Comparison of ENCODE assay signal across 25 cellular contexts in genomic region chr16:75532791-75533190, GRCh38. TPM values are rescaled to one million over a fixed set of nuclear protein-coding genes. Genes with fewer than 3 reads are reported as not detected.
DNase-seq lines count a peak whose midpoint lies in the region; ATAC-seq, FAIRE-seq and TF ChIP-seq lines count a peak whose summit lies in the region.
"Had no signal": no experiment of that assay in that cellular context is flagged by ENCODE, and none has a peak within 500 bp of the region (broad histone marks: within the 10 kb centered on the region; RNA-seq: fewer than 3 reads in every experiment).

No MANE protein-coding gene starts in this region.

- H3K9me3 Mint-ChIP-seq in WTC11 = no peaks in the 10 kb centered on the region
- H3K9me3 Mint-ChIP-seq: CD4-positive, alpha-beta T cell; CD8-positive, alpha-beta memory T cell; GM23338; H9; HFFc6 had no signal

- no peak overlapping the region for H3K4me3 ChIP-seq in kidney (ENCODE audit: low read length in 2 of 2)
- no peak overlapping the region for H3K4me3 ChIP-seq in upper lobe of right lung
- H3K4me3 ChIP-seq: BLaER1 treated with 17β-estradiol and CSF1 and Interleukin-3, amounts not matched to agents 10 nM and 100 nM; GM23338 had no signal

- H3K9me3 ChIP-seq in kidney (ENCODE audit: control insufficient read depth in 1 of 2, low read length in 2 of 2) = no peaks in the 10 kb centered on the region
- H3K9me3 ChIP-seq in upper lobe of right lung = no peaks in the 10 kb centered on the region
- H3K9me3 ChIP-seq: BE2C had no signal

- H3K4me1 ChIP-seq in kidney (ENCODE audit: control insufficient read depth in 1 of 2, insufficient read depth in 1 of 2, low read depth in 1 of 2, low read length in 2 of 2) (no peaks in the 10 kb centered on the region), upper lobe of right lung (no peaks in the 10 kb centered on the region)
- H3K4me1 ChIP-seq: BE2C had no signal

- H3K4me3 Mint-ChIP-seq in WTC11 = no peak overlapping the region
- H3K4me3 Mint-ChIP-seq: CD14-positive monocyte; CD4-positive, alpha-beta T cell; CD8-positive, alpha-beta memory T cell; GM23338; H9; HFFc6 had no signal

- H3K36me3 ChIP-seq in kidney (ENCODE audit: control insufficient read depth in 1 of 2, insufficient read depth in 2 of 2, low read length in 2 of 2) (no peaks in the 10 kb centered on the region), upper lobe of right lung (no peaks in the 10 kb centered on the region)
- H3K36me3 ChIP-seq: BE2C had no signal

- H3K9ac ChIP-seq in kidney (ENCODE audit: low read length in 2 of 2) = no peak overlapping the region
- H3K9ac ChIP-seq: BLaER1 treated with 17β-estradiol and CSF1 and Interleukin-3, amounts not matched to agents 10 nM and 100 nM had no signal

- CTCF ChIA-PET in WTC11 (lab: Charles Lee) = interaction anchor here (2.2 kb wide), 1 partner anchor 11 kb away, joined by 9 read pairs; no protein-coding TSS in a partner anchor

- no peak for FAIRE-seq in kidney (lab: Jason Lieb, UNC)
- FAIRE-seq: A204.1, GM12891, GM18507 had no signal

- no peaks in the 10 kb centered on the region for H3K36me3 Mint-ChIP-seq in WTC11
- H3K36me3 Mint-ChIP-seq: CD14-positive monocyte; CD8-positive, alpha-beta memory T cell had no signal

- POLR2A ChIA-PET in WTC11 (lab: Charles Lee) = interaction anchor here (1.0 to 1.2 kb wide), 2 partner anchors 14 to 16 kb away, joined by 3 to 4 read pairs; no protein-coding TSS in a partner anchor

- H3K4me1 Mint-ChIP-seq in WTC11 = no peaks in the 10 kb centered on the region
- H3K4me1 Mint-ChIP-seq: CD14-positive monocyte; CD8-positive, alpha-beta memory T cell had no signal

- DNase-seq in activated effector memory CD4-positive, alpha-beta T cell treated with anti-CD3 and anti-CD28 coated beads, Interleukin-2, amount 50 U/mL, for 16 hours = peak; percentile 42
- no peak for DNase-seq in activated effector memory CD4-positive, alpha-beta T cell treated with Interleukin-2 at 50 U/mL for 16 hours
- peak; percentile 21 for DNase-seq in kidney
- DNase-seq in upper lobe of right lung = peak; percentile 16
- no peak for DNase-seq in WTC11 (ENCODE audit: low spot score)
- no peak for DNase-seq in pons (ENCODE audit: low spot score)
- no peak for DNase-seq in AML-193 (lab: John Stamatoyannopoulos, UW)
- DNase-seq: BE2C; CD4-positive, alpha-beta T cell; CD8-positive, alpha-beta memory T cell; DMS53; DMS79 treated with DMSO at 0.1 percent for 48 hours; GF-D8; H9; HFFc6 had no signal

- no peak overlapping the region for H3K27ac Mint-ChIP-seq in WTC11
- H3K27ac Mint-ChIP-seq: CD4-positive, alpha-beta T cell; CD8-positive, alpha-beta memory T cell; GM23338; H9; HFFc6 had no signal

- H3K27ac ChIP-seq in kidney (ENCODE audit: low read depth in 2 of 2, low read length in 2 of 2) = no peak overlapping the region
- no peak overlapping the region for H3K27ac ChIP-seq in upper lobe of right lung
- H3K27ac ChIP-seq: 22Rv1; BLaER1 treated with 17β-estradiol and CSF1 and Interleukin-3, amounts not matched to agents 10 nM and 100 nM had no signal

- TF ChIP-seq CTCF in kidney (IDR thresholded peaks at IDR 0.05; ENCODE audit: borderline replicate concordance, extremely low read depth, insufficient read depth) = no peak
- TF ChIP-seq CTCF in upper lobe of right lung (IDR thresholded peaks at IDR 0.05) = no peak
- TF ChIP-seq CTCF in WTC11 (IDR thresholded peaks at IDR 0.05) = no peak

- intact Hi-C loops in kidney (cut with DNase I) = no loop called here
- intact Hi-C loops in upper lobe of right lung (cut with DNase I) = no loop called here

- ATAC-seq in upper lobe of right lung (no peak), WTC11 (no peak)
- ATAC-seq: GM23338 had no signal

- no peaks in the 10 kb centered on the region for H3K27me3 Mint-ChIP-seq in WTC11 (ENCODE audit: low read depth)
- H3K27me3 Mint-ChIP-seq: CD4-positive, alpha-beta T cell; CD8-positive, alpha-beta memory T cell had no signal

- no peaks in the 10 kb centered on the region for H3K27me3 ChIP-seq in upper lobe of right lung
- H3K27me3 ChIP-seq: BE2C; BLaER1 treated with 17β-estradiol and CSF1 and Interleukin-3, amounts not matched to agents 10 nM and 100 nM had no signal

TF ChIP-seq in WTC11, 78 proteins besides CTCF, POLR2A, EP300 and RAD21:
- TF ChIP-seq ETV6 (CRISPR knock-in tag; IDR thresholded peaks at IDR 0.05) (no peak), RORB (CRISPR knock-in tag; IDR thresholded peaks at IDR 0.05) (no peak), CDX4 (CRISPR knock-in tag; IDR thresholded peaks at IDR 0.05; ENCODE audit: borderline replicate concordance) (no peak), NR3C1 (CRISPR knock-in tag; conservative IDR thresholded peaks at IDR 0.05; ENCODE audit: low read depth) (no peak), ESRRA (CRISPR knock-in tag; IDR thresholded peaks at IDR 0.05; ENCODE audit: borderline replicate concordance) (no peak), NR1H2 (CRISPR knock-in tag; IDR thresholded peaks at IDR 0.05) (no peak), MYBL2 (CRISPR knock-in tag; IDR thresholded peaks at IDR 0.05) (no peak), TP53 (CRISPR knock-in tag; IDR thresholded peaks at IDR 0.05) (no peak), NFYB (CRISPR knock-in tag; conservative IDR thresholded peaks at IDR 0.05; ENCODE audit: low read depth) (no peak), CBFB (CRISPR knock-in tag; IDR thresholded peaks at IDR 0.05; ENCODE audit: low read depth) (no peak), CREM (CRISPR knock-in tag; IDR thresholded peaks at IDR 0.05) (no peak), ZNF138 (CRISPR knock-in tag; conservative IDR thresholded peaks at IDR 0.05) (no peak), ZNF232 (CRISPR knock-in tag; IDR thresholded peaks at IDR 0.05) (no peak)
- TF ChIP-seq, protein P1, sequence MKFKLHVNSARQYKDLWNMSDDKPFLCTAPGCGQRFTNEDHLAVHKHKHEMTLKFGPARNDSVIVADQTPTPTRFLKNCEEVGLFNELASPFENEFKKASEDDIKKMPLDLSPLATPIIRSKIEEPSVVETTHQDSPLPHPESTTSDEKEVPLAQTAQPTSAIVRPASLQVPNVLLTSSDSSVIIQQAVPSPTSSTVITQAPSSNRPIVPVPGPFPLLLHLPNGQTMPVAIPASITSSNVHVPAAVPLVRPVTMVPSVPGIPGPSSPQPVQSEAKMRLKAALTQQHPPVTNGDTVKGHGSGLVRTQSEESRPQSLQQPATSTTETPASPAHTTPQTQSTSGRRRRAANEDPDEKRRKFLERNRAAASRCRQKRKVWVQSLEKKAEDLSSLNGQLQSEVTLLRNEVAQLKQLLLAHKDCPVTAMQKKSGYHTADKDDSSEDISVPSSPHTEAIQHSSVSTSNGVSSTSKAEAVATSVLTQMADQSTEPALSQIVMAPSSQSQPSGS (CRISPR knock-in tag; IDR thresholded peaks at IDR 0.05; ENCODE audit: borderline replicate concordance, low read depth) = no peak
- TF ChIP-seq, protein P2, sequence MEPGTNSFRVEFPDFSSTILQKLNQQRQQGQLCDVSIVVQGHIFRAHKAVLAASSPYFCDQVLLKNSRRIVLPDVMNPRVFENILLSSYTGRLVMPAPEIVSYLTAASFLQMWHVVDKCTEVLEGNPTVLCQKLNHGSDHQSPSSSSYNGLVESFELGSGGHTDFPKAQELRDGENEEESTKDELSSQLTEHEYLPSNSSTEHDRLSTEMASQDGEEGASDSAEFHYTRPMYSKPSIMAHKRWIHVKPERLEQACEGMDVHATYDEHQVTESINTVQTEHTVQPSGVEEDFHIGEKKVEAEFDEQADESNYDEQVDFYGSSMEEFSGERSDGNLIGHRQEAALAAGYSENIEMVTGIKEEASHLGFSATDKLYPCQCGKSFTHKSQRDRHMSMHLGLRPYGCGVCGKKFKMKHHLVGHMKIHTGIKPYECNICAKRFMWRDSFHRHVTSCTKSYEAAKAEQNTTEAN (CRISPR knock-in tag; IDR thresholded peaks at IDR 0.05) = no peak
- TF ChIP-seq, protein P3, sequence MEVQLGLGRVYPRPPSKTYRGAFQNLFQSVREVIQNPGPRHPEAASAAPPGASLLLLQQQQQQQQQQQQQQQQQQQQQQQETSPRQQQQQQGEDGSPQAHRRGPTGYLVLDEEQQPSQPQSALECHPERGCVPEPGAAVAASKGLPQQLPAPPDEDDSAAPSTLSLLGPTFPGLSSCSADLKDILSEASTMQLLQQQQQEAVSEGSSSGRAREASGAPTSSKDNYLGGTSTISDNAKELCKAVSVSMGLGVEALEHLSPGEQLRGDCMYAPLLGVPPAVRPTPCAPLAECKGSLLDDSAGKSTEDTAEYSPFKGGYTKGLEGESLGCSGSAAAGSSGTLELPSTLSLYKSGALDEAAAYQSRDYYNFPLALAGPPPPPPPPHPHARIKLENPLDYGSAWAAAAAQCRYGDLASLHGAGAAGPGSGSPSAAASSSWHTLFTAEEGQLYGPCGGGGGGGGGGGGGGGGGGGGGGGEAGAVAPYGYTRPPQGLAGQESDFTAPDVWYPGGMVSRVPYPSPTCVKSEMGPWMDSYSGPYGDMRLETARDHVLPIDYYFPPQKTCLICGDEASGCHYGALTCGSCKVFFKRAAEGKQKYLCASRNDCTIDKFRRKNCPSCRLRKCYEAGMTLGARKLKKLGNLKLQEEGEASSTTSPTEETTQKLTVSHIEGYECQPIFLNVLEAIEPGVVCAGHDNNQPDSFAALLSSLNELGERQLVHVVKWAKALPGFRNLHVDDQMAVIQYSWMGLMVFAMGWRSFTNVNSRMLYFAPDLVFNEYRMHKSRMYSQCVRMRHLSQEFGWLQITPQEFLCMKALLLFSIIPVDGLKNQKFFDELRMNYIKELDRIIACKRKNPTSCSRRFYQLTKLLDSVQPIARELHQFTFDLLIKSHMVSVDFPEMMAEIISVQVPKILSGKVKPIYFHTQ (CRISPR knock-in tag; IDR thresholded peaks at IDR 0.05) = no peak

RNA-seq across cellular contexts. Expression of gene CHST5, which starts 3.1 kb away (rescaled TPM):
- 0.13 TPM for total RNA-seq in kidney
- polyA plus RNA-seq in kidney (ENCODE audit: insufficient read depth, low read depth, low replicate concordance) = 0.28 TPM
- total RNA-seq in upper lobe of right lung = not detected
- 0.71 to 0.89 TPM in 2 of 3 replicates, not detected in the other for total RNA-seq in WTC11 (2021)
- total RNA-seq: CD4-positive, alpha-beta T cell; CD8-positive, alpha-beta memory T cell; Daoy; G401; GM23338; H9; HFFc6 had no signal
- polyA plus RNA-seq: AG04450; CD14-positive monocyte; CD8-positive, alpha-beta memory T cell; GM23338 had no signal

RNA-seq across cellular contexts. Expression of gene TMEM231, which starts 23.3 kb away (rescaled TPM):
- total RNA-seq in kidney (13.7 TPM), upper lobe of right lung (4.5 TPM), WTC11 (2021) (9.2 to 12.0 TPM (median 10.7 TPM) in 3 replicates)
- polyA plus RNA-seq in kidney (ENCODE audit: insufficient read depth, low read depth, low replicate concordance) = 8.6 TPM

RNA-seq across cellular contexts. Expression of gene GABARAPL2, which starts 33.4 kb away (rescaled TPM):
- total RNA-seq in kidney (116 TPM), upper lobe of right lung (109 TPM), WTC11 (2021) (60.8 to 63.7 TPM (median 62.7 TPM) in 3 replicates)
- polyA plus RNA-seq in kidney (ENCODE audit: insufficient read depth, low read depth, low replicate concordance) = 247 TPM

RNA-seq across cellular contexts. Expression of gene CHST6, which starts 37.5 kb away (rescaled TPM):
- 0.79 TPM for total RNA-seq in kidney
- polyA plus RNA-seq in kidney (ENCODE audit: insufficient read depth, low read depth, low replicate concordance) = 0.04 TPM
- 0.09 TPM for total RNA-seq in upper lobe of right lung
- total RNA-seq in WTC11 (2021) = 20.2 to 23.2 TPM (median 23.1 TPM) in 3 replicates
- total RNA-seq: CD4-positive, alpha-beta T cell; G401 had no signal
- polyA plus RNA-seq: CD14-positive monocyte; CD8-positive, alpha-beta memory T cell had no signal

Comparison
In these comparisons a context has a peak if more than half of its experiments do, and no peak if none do; other contexts are left out.
1. DNase-seq: peak in activated effector memory CD4-positive, alpha-beta T cell treated with anti-CD3 and anti-CD28 coated beads, Interleukin-2, amount 50 U/mL, for 16 hours (single experiment), kidney (single experiment) and upper lobe of right lung (single experiment); none in activated effector memory CD4-positive, alpha-beta T cell treated with Interleukin-2 at 50 U/mL for 16 hours (single experiment), WTC11 (single experiment), pons (single experiment) and AML-193 (0 of 2).